10 cellular contexts compared by ENCODE assay signal in genomic region chr21:36388835-36389234, GRCh38. TPM values are rescaled to one million over a fixed set of nuclear protein-coding genes. Genes with fewer than 3 reads are reported as not detected.
A peak's percentile ranks its signal among the peaks of the same experiment; 100 is the strongest.
DNase-seq lines count a peak whose midpoint lies in the region; ATAC-seq, FAIRE-seq and TF ChIP-seq lines count a peak whose summit lies in the region.
"Had no signal": no experiment of that assay in that cellular context is flagged by ENCODE, and none has a peak within 500 bp of the region (broad histone marks: within the 10 kb centered on the region; RNA-seq: fewer than 3 reads in every experiment).

No MANE protein-coding gene starts in this region.

- no peaks in the 10 kb centered on the region; the same call in none of the 2 replicates for H3K36me3 ChIP-seq in GM06990 (ENCODE audit: control insufficient read depth, insufficient read depth, low read length)
- peaks cover 72% of the 10 kb centered on the region for H3K36me3 ChIP-seq in WERI-Rb-1

- ATAC-seq in HG03135 (IDR thresholded peaks at IDR 0.05; ENCODE audit: unreplicated experiment) (no peak), HG03460 (IDR thresholded peaks at IDR 0.05; ENCODE audit: unreplicated experiment) (no peak)
- ATAC-seq: Panc1 had no signal

- H3K27me3 Mint-ChIP-seq in endothelial cell (ENCODE audit: unreplicated experiment), result peaks cover 8% of the 10 kb centered on the region
- H3K27me3 Mint-ChIP-seq in neural crest cell (ENCODE audit: low read depth), result no peaks in the 10 kb centered on the region

- no peak overlapping the region for H3K27ac ChIP-seq in WERI-Rb-1

- H3K27ac Mint-ChIP-seq in endothelial cell (ENCODE audit: unreplicated experiment) (peak overlapping the region; percentile 9), neural crest cell (ENCODE audit: unreplicated experiment) (peak overlapping the region; percentile 50)

- peaks cover 10% of the 10 kb centered on the region for H3K9me3 ChIP-seq in WERI-Rb-1 (ENCODE audit: severe bottlenecking)

- TF ChIP-seq CTCF in GM06990 (IDR thresholded peaks at IDR 0.05; ENCODE audit: insufficient read depth, low read length, poor library complexity, severe bottlenecking), result no peak
- no peak for TF ChIP-seq CTCF in endothelial cell (IDR thresholded peaks at IDR 0.05; ENCODE audit: unreplicated experiment)
- peak; percentile 35 for TF ChIP-seq CTCF in neural crest cell (conservative IDR thresholded peaks at IDR 0.05)
- TF ChIP-seq CTCF in WERI-Rb-1 (IDR thresholded peaks at IDR 0.05; ENCODE audit: low read depth, low read length), result no peak

- H3K4me3 Mint-ChIP-seq in endothelial cell (ENCODE audit: unreplicated experiment) (no peak overlapping the region), neural crest cell (peak overlapping the region; percentile 58)

- H3K9me3 Mint-ChIP-seq in endothelial cell (ENCODE audit: unreplicated experiment) (peaks cover 6% of the 10 kb centered on the region), neural crest cell (no peaks in the 10 kb centered on the region)

- peak; percentile 21 for DNase-seq in GM06990 (ENCODE audit: extremely low read depth, insufficient read length)
- peak; percentile 60 for DNase-seq in NCI-H2171 (lab: John Stamatoyannopoulos, UW)
- no peak for DNase-seq in endothelial cell (ENCODE audit: low spot score)
- DNase-seq in neural crest cell (ENCODE audit: low read depth, low spot score), result no peak
- no peak for DNase-seq in RCC 7860 (ENCODE audit: low spot score)
- DNase-seq in WERI-Rb-1, result no peak
- DNase-seq: stimulated activated CD4-positive, alpha-beta T cell treated with anti-CD3 and anti-CD28 coated beads, Interleukin-4, amount 100 ng/mL, for 4 hours had no signal

- H3K4me3 ChIP-seq in GM06990 (replicated peaks; ENCODE audit: low read depth, low read length), result no peak overlapping the region
- H3K4me3 ChIP-seq in WERI-Rb-1 (ENCODE audit: low read depth, low read length), result no peak overlapping the region

- no peaks in the 10 kb centered on the region for H3K4me1 Mint-ChIP-seq in endothelial cell (ENCODE audit: unreplicated experiment)
- H3K4me1 Mint-ChIP-seq in neural crest cell, result peaks cover 33% of the 10 kb centered on the region

- H3K27me3 ChIP-seq in GM06990 (replicated peaks; ENCODE audit: control insufficient read depth, insufficient read depth, low read length), result no peaks in the 10 kb centered on the region
- no peaks in the 10 kb centered on the region for H3K27me3 ChIP-seq in WERI-Rb-1 (ENCODE audit: insufficient read depth, low read depth, severe bottlenecking)

- FAIRE-seq in RCC 7860 (lab: Jason Lieb, UNC), result no peak

- peaks cover 8% of the 10 kb centered on the region for H3K36me3 Mint-ChIP-seq in endothelial cell (ENCODE audit: low read depth, unreplicated experiment)
- H3K36me3 Mint-ChIP-seq in neural crest cell (ENCODE audit: low read depth), result peaks cover 28% of the 10 kb centered on the region

RNA-seq across cellular contexts. Expression of gene CHAF1B, which starts 3.6 kb away (rescaled TPM):
- total RNA-seq in endothelial cell (ENCODE audit: unreplicated experiment) (6.2 TPM), neural crest cell (30.3 and 32.3 TPM in 2 replicates)

Comparison
In these comparisons a context has a peak if more than half of its experiments do, and no peak if none do; other contexts are left out.
1. DNase-seq: peak in GM06990 (single experiment) and NCI-H2171 (single experiment); none in endothelial cell (single experiment), neural crest cell (single experiment), RCC 7860 (single experiment) and WERI-Rb-1 (single experiment).